In the genomic region with DNA sequence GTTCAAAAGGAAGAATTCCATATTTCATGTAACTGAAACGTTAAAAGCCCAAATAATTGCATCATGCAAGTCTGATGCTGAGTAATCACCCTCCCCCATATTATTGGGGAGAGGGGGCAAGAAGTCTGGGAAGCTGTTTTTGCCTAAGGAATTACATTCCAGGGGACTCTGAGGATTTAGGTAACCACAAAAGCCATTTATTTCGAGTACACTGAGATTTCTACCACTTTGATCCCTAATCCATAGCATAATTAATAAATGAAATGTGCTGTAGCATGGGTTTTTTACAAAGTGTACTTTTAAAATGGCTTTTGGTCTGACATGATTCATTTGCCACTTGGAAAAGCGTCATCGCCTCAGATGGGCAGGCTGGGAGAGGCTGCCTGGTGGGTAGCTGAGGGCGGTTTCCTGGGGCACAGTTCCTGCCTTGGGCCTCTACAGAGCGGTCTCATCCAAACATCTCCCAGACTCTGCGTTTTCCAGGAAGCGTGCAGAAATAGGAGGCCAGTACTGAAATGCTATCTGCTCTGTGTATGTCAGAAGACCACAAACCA, we compare ENCODE assay signal across 11 cellular contexts.
A peak's percentile ranks its signal among the peaks of the same experiment; 100 is the strongest.
DNase-seq lines count a peak whose midpoint lies in the region; ATAC-seq, FAIRE-seq and TF ChIP-seq lines count a peak whose summit lies in the region.
"Had no signal": no experiment of that assay in that cellular context is flagged by ENCODE, and none has a peak within 500 bp of the region (broad histone marks: within the 10 kb centered on the region; RNA-seq: fewer than 3 reads in every experiment).

No MANE protein-coding gene starts in this region.

- no peaks in the 10 kb centered on the region for H3K9me3 Mint-ChIP-seq in activated CD4-positive, alpha-beta T cell treated with anti-CD3 and anti-CD28 coated beads, Interleukin-2, amount 10 ng/mL, durations not matched to agents 7 days and 5 days
- H3K9me3 Mint-ChIP-seq: natural killer cell treated with Interleukin-12 subunit alpha and Interleukin-12 subunit beta and Interleukin-15 and Interleukin-18, amount 100 ng/mL, for 72 hours had no signal

- no peak for FAIRE-seq in HTR-8/SVneo (lab: Jason Lieb, UNC)

- no peak for TF ChIP-seq CTCF in astrocyte of the spinal cord (IDR thresholded peaks at IDR 0.05; ENCODE audit: low read depth, low read length)
- TF ChIP-seq CTCF in lung (IDR thresholded peaks at IDR 0.05; ENCODE audit: control extremely low read depth, extremely low read depth): no peak

- in situ Hi-C loops in astrocyte of the spinal cord (cut with HindIII; ENCODE audit: low sequenced_read_pairs): no loop called here

- no peak overlapping the region for H3K27ac Mint-ChIP-seq in activated CD4-positive, alpha-beta T cell treated with anti-CD3 and anti-CD28 coated beads, Interleukin-2, amount 10 ng/mL, durations not matched to agents 7 days and 5 days
- H3K27ac Mint-ChIP-seq: natural killer cell treated with Interleukin-12 subunit alpha and Interleukin-12 subunit beta and Interleukin-15 and Interleukin-18, amount 100 ng/mL, for 72 hours had no signal

- POLR2A ChIA-PET in activated CD4-positive, alpha-beta T cell treated with anti-CD3 and anti-CD28 coated beads, Interleukin-2, amount 10 ng/mL, durations not matched to agents 7 days and 5 days (lab: Charles Lee): no interaction called here

- H3K9me3 ChIP-seq in lung (ENCODE audit: control insufficient read depth in 2 of 2, insufficient read depth in 1 of 2, low read length in 1 of 2): no peaks in the 10 kb centered on the region
- no peaks in the 10 kb centered on the region for H3K9me3 ChIP-seq in aorta (ENCODE audit: control insufficient read depth, low read length)

- peak overlapping the region; percentile 12 to 33 for H3K27ac ChIP-seq in lung (ENCODE audit: low read depth in 1 of 2, low read length in 1 of 2)
- peak overlapping the region in 1 of 2 donors; percentile 29 for H3K27ac ChIP-seq in aorta (ENCODE audit: low read depth in 1 of 2, low read length in 2 of 2)

- H3K4me1 ChIP-seq in lung (ENCODE audit: control insufficient read depth in 2 of 2, insufficient read depth in 2 of 2, low read length in 2 of 2) (peaks cover 15 to 31% of the 10 kb centered on the region in 2 donors), aorta (ENCODE audit: control insufficient read depth in 1 of 2, insufficient read depth in 2 of 2, low read length in 2 of 2) (peaks cover 4 to 7% of the 10 kb centered on the region in 2 donors)

- ATAC-seq in lung (ENCODE audit: insufficient read depth, low FRiP score) (no peak), aorta (ENCODE audit: low FRiP score) (no peak), GM21381 (IDR thresholded peaks at IDR 0.05; ENCODE audit: unreplicated experiment) (no peak)
- ATAC-seq: natural killer cell treated with Interleukin-12 subunit alpha and Interleukin-12 subunit beta and Interleukin-15 and Interleukin-18, amount 100 ng/mL, for 72 hours had no signal

- H3K36me3 ChIP-seq in lung (ENCODE audit: control insufficient read depth in 2 of 2, insufficient read depth in 2 of 2, low read length in 2 of 2) (no peaks in the 10 kb centered on the region), aorta (ENCODE audit: control insufficient read depth in 1 of 2, insufficient read depth in 2 of 2, low read length in 1 of 2) (no peaks in the 10 kb centered on the region)

- CTCF ChIA-PET in activated CD4-positive, alpha-beta T cell treated with anti-CD3 and anti-CD28 coated beads, Interleukin-2, amount 10 ng/mL, durations not matched to agents 7 days and 5 days (lab: Charles Lee): no interaction called here

- intact Hi-C loops in aorta (cut with DNase I): loop anchor here in 1 of 2 donors (10.0 kb wide), 1 partner anchor 102 kb away; a partner anchor contains a TSS

- no peaks in the 10 kb centered on the region for H3K36me3 Mint-ChIP-seq in activated CD4-positive, alpha-beta T cell treated with anti-CD3 and anti-CD28 coated beads, Interleukin-2, amount 10 ng/mL, durations not matched to agents 7 days and 5 days (ENCODE audit: low read depth)
- H3K36me3 Mint-ChIP-seq: natural killer cell treated with Interleukin-12 subunit alpha and Interleukin-12 subunit beta and Interleukin-15 and Interleukin-18, amount 100 ng/mL, for 72 hours had no signal

- H3K27me3 ChIP-seq in lung (ENCODE audit: control insufficient read depth, insufficient read depth) (no peaks in the 10 kb centered on the region), aorta (ENCODE audit: control insufficient read depth in 1 of 2, insufficient read depth in 2 of 2, low read length in 1 of 2) (no peaks in the 10 kb centered on the region)

- H3K4me1 Mint-ChIP-seq in activated CD4-positive, alpha-beta T cell treated with anti-CD3 and anti-CD28 coated beads, Interleukin-2, amount 10 ng/mL, durations not matched to agents 7 days and 5 days: peaks cover 2% of the 10 kb centered on the region

- no peak overlapping the region for H3K4me3 ChIP-seq in astrocyte of the spinal cord (ENCODE audit: low read depth, low read length)
- no peak overlapping the region for H3K4me3 ChIP-seq in lung
- H3K4me3 ChIP-seq in aorta (ENCODE audit: low read length in 2 of 2): no peak overlapping the region

- H3K27me3 Mint-ChIP-seq in activated CD4-positive, alpha-beta T cell treated with anti-CD3 and anti-CD28 coated beads, Interleukin-2, amount 10 ng/mL, durations not matched to agents 7 days and 5 days: peaks cover 24% of the 10 kb centered on the region

- WGBS in lung, 2 donors: 71 to 74% methylated on average over 8 of the region's 8 CpGs
- 67 to 68% methylated on average over 8 of the region's 8 CpGs for WGBS in aorta, 2 donors

- no peak overlapping the region for H3K4me3 Mint-ChIP-seq in activated CD4-positive, alpha-beta T cell treated with anti-CD3 and anti-CD28 coated beads, Interleukin-2, amount 10 ng/mL, durations not matched to agents 7 days and 5 days
- H3K4me3 Mint-ChIP-seq: natural killer cell treated with Interleukin-12 subunit alpha and Interleukin-12 subunit beta and Interleukin-15 and Interleukin-18, amount 100 ng/mL, for 72 hours had no signal

- DNase-seq in HTR-8/SVneo (ENCODE audit: insufficient read length, low spot score) (peak; percentile 50), astrocyte of the spinal cord (ENCODE audit: low read depth, low spot score) (peak; percentile 86), lung (ENCODE audit: low spot score) (no peak), aorta (peak; percentile 66 to 80), SKM-1 treated with dmso at 0.1 percent for 144 hours (lab: John Stamatoyannopoulos, UW; ENCODE audit: unreplicated experiment) (no peak)
- no peak for DNase-seq in activated CD4-positive, alpha-beta T cell treated with anti-CD3 and anti-CD28 coated beads, Interleukin-2, amount 10 ng/mL, durations not matched to agents 7 days and 5 days
- DNase-seq: activated CD4-positive, alpha-beta T cell treated with anti-CD3 and anti-CD28 coated beads, Interleukin-2, amount 50 U/mL, for 4 hours; amygdala; NCI-H1417 treated with DMSO at 0.1 percent for 48 hours had no signal

Comparison
In these comparisons a context has a peak if more than half of its experiments do, and no peak if none do; other contexts are left out.
1. DNase-seq: peak in HTR-8/SVneo (single experiment), astrocyte of the spinal cord (single experiment) and aorta (2 of 2); none in lung (single experiment), activated CD4-positive, alpha-beta T cell treated with anti-CD3 and anti-CD28 coated beads, Interleukin-2, amount 10 ng/mL, durations not matched to agents 7 days and 5 days (single experiment) and SKM-1 treated with dmso at 0.1 percent for 144 hours (single experiment).